ENCODE assay signal across 21 cellular contexts in the genomic region with DNA sequence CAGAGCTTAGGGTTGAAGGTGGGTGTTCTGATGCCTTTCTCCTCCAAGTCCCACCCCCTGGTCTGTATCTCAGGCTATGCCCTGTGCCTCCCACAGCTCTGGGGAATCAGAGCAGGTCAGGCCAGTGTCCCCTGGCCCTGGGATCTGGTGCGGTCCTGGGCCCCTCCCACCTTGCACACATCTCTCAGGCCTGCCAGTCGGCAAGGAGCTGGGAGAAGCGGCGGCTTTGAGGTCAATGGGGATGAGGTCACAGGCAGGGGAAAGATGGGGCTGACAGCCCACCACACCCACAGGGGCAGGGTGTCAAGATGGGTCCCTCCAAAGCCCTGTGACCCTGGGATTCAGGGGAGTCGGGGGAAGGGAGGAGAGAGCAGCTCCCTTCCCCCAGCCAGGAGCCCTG.
"Had no signal": no experiment of that assay in that cellular context is flagged by ENCODE, and none has a peak within 500 bp of the region (broad histone marks: within the 10 kb centered on the region; RNA-seq: fewer than 3 reads in every experiment).

No MANE protein-coding gene starts in this region.

- H3K27ac ChIP-seq: body of pancreas, cardiac muscle cell, epithelial cell of prostate, left lung, skin epidermis, thyroid gland had no signal

- H3K4me3 Mint-ChIP-seq: activated CD8-positive, alpha-beta memory T cell treated with anti-CD3 and anti-CD28 coated beads, Interleukin-2, amount 10 ng/mL, durations not matched to agents 7 days and 5 days; activated CD8-positive, alpha-beta T cell treated with anti-CD3 and anti-CD28 coated beads for 36 hours; activated naive CD8-positive, alpha-beta T cell treated with anti-CD3 and anti-CD28 coated beads, Interleukin-2, amount 50 U/mL, for 24 hours; mesothelial cell of epicardium; natural killer cell treated with Interleukin-12 subunit alpha and Interleukin-12 subunit beta and Interleukin-15 and Interleukin-18, amount 100 ng/mL, for 72 hours; stimulated activated naive CD8-positive, alpha-beta T cell treated with anti-CD3 and anti-CD28 coated beads, Interleukin-15, Interleukin-2, amounts not matched to agents 100 ng/mL and 50 ng/mL, for 24 hours had no signal

- H3K9me3 Mint-ChIP-seq: activated CD8-positive, alpha-beta T cell treated with anti-CD3 and anti-CD28 coated beads for 36 hours; activated naive CD8-positive, alpha-beta T cell treated with anti-CD3 and anti-CD28 coated beads, Interleukin-2, amount 50 U/mL, for 24 hours; mesothelial cell of epicardium; natural killer cell treated with Interleukin-12 subunit alpha and Interleukin-12 subunit beta and Interleukin-15 and Interleukin-18, amount 100 ng/mL, for 72 hours; stimulated activated naive CD8-positive, alpha-beta T cell treated with anti-CD3 and anti-CD28 coated beads, Interleukin-15, Interleukin-2, amounts not matched to agents 100 ng/mL and 50 ng/mL, for 24 hours had no signal

- H3K4me3 ChIP-seq: body of pancreas, cardiac muscle cell, left lung, skin epidermis, thyroid gland had no signal

- H3K36me3 ChIP-seq: cardiac muscle cell, left lung, thyroid gland had no signal

- DNase-seq: activated CD4-positive, alpha-beta T cell treated with anti-CD3 and anti-CD28 coated beads for 48 hours; activated CD8-positive, alpha-beta memory T cell treated with anti-CD3 and anti-CD28 coated beads, Interleukin-2, amount 10 ng/mL, durations not matched to agents 7 days and 5 days; activated CD8-positive, alpha-beta T cell treated with anti-CD3 and anti-CD28 coated beads for 36 hours; activated gamma-delta T cell; activated naive CD4-positive, alpha-beta T cell treated with anti-CD3 and anti-CD28 coated beads, Interleukin-2, amount 50 U/mL, for 16 hours; activated naive CD8-positive, alpha-beta T cell treated with anti-CD3 and anti-CD28 coated beads, Interleukin-2, amount 50 U/mL, for 24 hours; activated T-cell treated with anti-CD3 and anti-CD28 coated beads for 4 hours; body of pancreas; kidney; left lung; mammary epithelial cell; nucleus accumbens; stimulated activated CD4-positive, alpha-beta T cell treated with anti-CD3 and anti-CD28 coated beads, Interleukin-1b, Interleukin-23, amount 100 ng/mL, for 48 hours; substantia nigra; thyroid gland had no signal

- H3K36me3 Mint-ChIP-seq: activated CD8-positive, alpha-beta memory T cell treated with anti-CD3 and anti-CD28 coated beads, Interleukin-2, amount 10 ng/mL, durations not matched to agents 7 days and 5 days; mesothelial cell of epicardium; natural killer cell treated with Interleukin-12 subunit alpha and Interleukin-12 subunit beta and Interleukin-15 and Interleukin-18, amount 100 ng/mL, for 72 hours had no signal

- H3K27me3 ChIP-seq: body of pancreas, thyroid gland had no signal

- H3K27ac Mint-ChIP-seq: activated CD8-positive, alpha-beta memory T cell treated with anti-CD3 and anti-CD28 coated beads, Interleukin-2, amount 10 ng/mL, durations not matched to agents 7 days and 5 days; activated CD8-positive, alpha-beta T cell treated with anti-CD3 and anti-CD28 coated beads for 36 hours; activated naive CD8-positive, alpha-beta T cell treated with anti-CD3 and anti-CD28 coated beads, Interleukin-2, amount 50 U/mL, for 24 hours; mesothelial cell of epicardium; natural killer cell treated with Interleukin-12 subunit alpha and Interleukin-12 subunit beta and Interleukin-15 and Interleukin-18, amount 100 ng/mL, for 72 hours; stimulated activated naive CD8-positive, alpha-beta T cell treated with anti-CD3 and anti-CD28 coated beads, Interleukin-15, Interleukin-2, amounts not matched to agents 100 ng/mL and 50 ng/mL, for 24 hours had no signal

- H3K9me3 ChIP-seq: body of pancreas, left lung, thyroid gland had no signal

- ATAC-seq: activated CD8-positive, alpha-beta memory T cell treated with anti-CD3 and anti-CD28 coated beads, Interleukin-2, amount 10 ng/mL, durations not matched to agents 7 days and 5 days; activated CD8-positive, alpha-beta T cell treated with anti-CD3 and anti-CD28 coated beads for 36 hours; activated naive CD8-positive, alpha-beta T cell treated with anti-CD3 and anti-CD28 coated beads, Interleukin-2, amount 50 U/mL, for 24 hours; body of pancreas; left lung had no signal
